In genomic region chr7:123319911-123320310, GRCh38 we compare ENCODE assay signal across 32 cellular contexts.
"Had no signal": no experiment of that assay in that cellular context is flagged by ENCODE, and none has a peak within 500 bp of the region (broad histone marks: within the 10 kb centered on the region; RNA-seq: fewer than 3 reads in every experiment).

No MANE protein-coding gene starts in this region.

- H3K9me3 ChIP-seq: adrenal gland, gastrocnemius medialis had no signal

- H3K27me3 ChIP-seq: adrenal gland, body of pancreas, esophagus muscularis mucosa, foreskin keratinocyte, gastrocnemius medialis had no signal

- DNase-seq: activated CD4-positive, alpha-beta memory T cell treated with anti-CD3 and anti-CD28 coated beads for 36 hours; activated CD4-positive, alpha-beta T cell treated with anti-CD3 and anti-CD28 coated beads for 36 hours; activated CD4-positive, alpha-beta T cell treated with anti-CD3 and anti-CD28 coated beads, Interleukin-2, amount 10 ng/mL, durations not matched to agents 24 days and 14 days; activated CD4-positive, CD25-positive, alpha-beta regulatory T cell; activated CD4-positive, CD25-positive, alpha-beta regulatory T cell treated with anti-CD3 and anti-CD28 coated beads, Interleukin-2, amount 50 U/mL, for 72 hours; activated CD8-positive, alpha-beta memory T cell treated with anti-CD3 and anti-CD28 coated beads, Interleukin-2, amount 10 ng/mL, durations not matched to agents 7 days and 5 days; activated CD8-positive, alpha-beta memory T cell treated with anti-CD3 and anti-CD28 coated beads, Interleukin-2, amount 50 U/mL, for 4 hours; activated CD8-positive, alpha-beta T cell treated with anti-CD3 and anti-CD28 coated beads, Interleukin-2, amount 10 ng/mL, durations not matched to agents 7 days and 5 days; activated effector memory CD4-positive, alpha-beta T cell treated with anti-CD3 and anti-CD28 coated beads, Interleukin-2, amount 50 U/mL, for 16 hours; activated naive CD4-positive, alpha-beta T cell treated with anti-CD3 and anti-CD28 coated beads for 36 hours; activated naive CD8-positive, alpha-beta T cell treated with anti-CD3 and anti-CD28 coated beads for 36 hours; activated naive CD8-positive, alpha-beta T cell treated with anti-CD3 and anti-CD28 coated beads, Interleukin-2, amount 50 U/mL, for 24 hours; activated T-cell treated with anti-CD3 and anti-CD28 coated beads, Interleukin-2, amount 50 U/mL, for 1 hour; activated T-cell treated with anti-CD3 and anti-CD28 coated beads, Interleukin-2, amount 50 U/mL, for 48 hours; adrenal gland; amygdala; aorta; body of pancreas; caudate nucleus; cortex of kidney; dermis blood vessel endothelial cell; effector CD4-positive, alpha-beta T cell; effector memory CD8-positive, alpha-beta T cell; erythroblast; foreskin keratinocyte; gastrocnemius medialis; glutamatergic neuron; T-helper 1 cell; T-helper 17 cell; T1000 had no signal

- H3K4me1 ChIP-seq: adrenal gland, body of pancreas, esophagus muscularis mucosa, foreskin keratinocyte, gastrocnemius medialis had no signal

- ATAC-seq: activated CD4-positive, alpha-beta T cell treated with anti-CD3 and anti-CD28 coated beads for 36 hours; activated CD8-positive, alpha-beta memory T cell treated with anti-CD3 and anti-CD28 coated beads, Interleukin-2, amount 10 ng/mL, durations not matched to agents 7 days and 5 days; activated CD8-positive, alpha-beta T cell treated with anti-CD3 and anti-CD28 coated beads, Interleukin-2, amount 10 ng/mL, durations not matched to agents 7 days and 5 days; activated naive CD8-positive, alpha-beta T cell treated with anti-CD3 and anti-CD28 coated beads, Interleukin-2, amount 50 U/mL, for 24 hours; body of pancreas; effector memory CD8-positive, alpha-beta T cell; foreskin keratinocyte; gastrocnemius medialis; T-helper 17 cell had no signal

- H3K27ac ChIP-seq: adrenal gland, body of pancreas, esophagus muscularis mucosa, foreskin keratinocyte, gastrocnemius medialis had no signal

- H3K36me3 ChIP-seq: adrenal gland, esophagus muscularis mucosa, gastrocnemius medialis had no signal

- H3K4me3 ChIP-seq: adrenal gland, body of pancreas, esophagus muscularis mucosa, gastrocnemius medialis had no signal

- FAIRE-seq: colon had no signal
